Comparison of ENCODE assay signal across 22 cellular contexts in the genomic region with DNA sequence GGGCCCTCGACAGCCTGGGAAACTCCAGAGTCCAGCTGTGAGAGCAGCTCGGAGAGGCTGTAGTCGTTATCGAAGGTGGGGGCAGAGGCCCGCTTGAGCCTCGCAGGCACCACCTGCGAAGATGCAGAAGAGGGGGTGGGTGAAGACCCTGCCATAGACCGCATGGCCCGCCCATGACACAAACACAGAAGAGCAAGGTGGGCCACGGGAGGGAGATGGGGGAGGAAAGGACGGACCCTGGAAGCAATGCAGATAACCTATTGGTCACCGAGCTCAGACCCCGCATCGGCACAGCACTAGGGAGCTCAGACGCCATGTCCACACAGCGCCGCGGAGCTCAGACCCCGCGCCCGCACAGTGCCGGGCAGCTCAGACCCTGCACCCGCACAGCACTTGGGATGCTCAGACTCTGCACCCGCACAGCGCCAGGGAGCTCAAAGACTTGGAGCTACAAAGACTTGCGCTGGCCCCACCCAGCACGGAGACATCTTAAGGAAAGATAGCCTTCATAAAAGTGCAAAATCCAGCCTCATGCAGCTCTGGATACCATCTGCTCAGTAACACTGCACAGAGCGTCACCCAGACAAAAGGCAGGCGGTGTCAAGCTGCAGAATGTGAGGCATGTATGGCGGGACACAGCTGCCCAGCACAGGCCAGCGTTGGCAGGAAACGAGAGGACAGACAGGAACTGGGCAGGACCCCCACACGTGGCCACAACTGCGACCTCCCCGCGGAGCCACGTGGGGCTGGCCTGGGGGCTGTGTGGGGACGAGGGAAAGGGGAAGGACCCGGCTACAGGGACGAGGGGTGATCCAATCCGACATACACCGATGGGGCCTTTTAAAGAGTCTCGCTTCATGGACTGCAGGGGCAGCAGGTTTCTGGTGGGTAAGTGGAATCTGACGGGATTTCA. TPM values are rescaled to one million over a fixed set of nuclear protein-coding genes. Genes with fewer than 3 reads are reported as not detected.
"Had no signal": no experiment of that assay in that cellular context is flagged by ENCODE, and none has a peak within 500 bp of the region (broad histone marks: within the 10 kb centered on the region; RNA-seq: fewer than 3 reads in every experiment).

No MANE protein-coding gene starts in this region.

- ATAC-seq: activated T-cell treated with anti-CD3 and anti-CD28 coated beads, Interleukin-2, amount 50 U/mL, for 72 hours; effector memory CD8-positive, alpha-beta T cell; naive thymus-derived CD8-positive, alpha-beta T cell; sciatic nerve had no signal

- H3K4me3 ChIP-seq: cardiac muscle cell, left ventricle myocardium inferior, pancreas, tibial artery, uterus had no signal

- H3K27ac Mint-ChIP-seq: activated naive CD8-positive, alpha-beta T cell; activated T-cell treated with anti-CD3 and anti-CD28 coated beads, Interleukin-2, amount 50 U/mL, for 72 hours; effector memory CD8-positive, alpha-beta T cell; memory B cell had no signal

- H3K4me3 Mint-ChIP-seq: activated naive CD8-positive, alpha-beta T cell; activated T-cell treated with anti-CD3 and anti-CD28 coated beads, Interleukin-2, amount 50 U/mL, for 72 hours; effector memory CD8-positive, alpha-beta T cell; memory B cell; naive thymus-derived CD8-positive, alpha-beta T cell had no signal

- H3K27me3 ChIP-seq: cardiac muscle cell, pancreas, tibial artery, uterus had no signal

- H3K4me1 Mint-ChIP-seq: memory B cell; naive thymus-derived CD8-positive, alpha-beta T cell had no signal

- H3K4me1 ChIP-seq: left ventricle myocardium inferior, pancreas, tibial artery, uterus had no signal

- H3K9me3 Mint-ChIP-seq: activated T-cell treated with anti-CD3 and anti-CD28 coated beads, Interleukin-2, amount 50 U/mL, for 72 hours; effector memory CD8-positive, alpha-beta T cell; memory B cell; naive thymus-derived CD8-positive, alpha-beta T cell had no signal

- H3K9me3 ChIP-seq: left ventricle myocardium inferior, neutrophil, pancreas, tibial artery, uterus had no signal

- H3K36me3 Mint-ChIP-seq: activated naive CD8-positive, alpha-beta T cell; memory B cell had no signal

- H3K36me3 ChIP-seq: cardiac muscle cell, left ventricle myocardium inferior, uterus had no signal

- H3K27ac ChIP-seq: cardiac muscle cell, left ventricle myocardium inferior, neutrophil, pancreas, tibial artery, uterus had no signal

- DNase-seq: activated CD4-positive, CD25-positive, alpha-beta regulatory T cell treated with anti-CD3 and anti-CD28 coated beads, Interleukin-2, amount 50 U/mL, for 72 hours; activated effector memory CD4-positive, alpha-beta T cell treated with anti-CD3 and anti-CD28 coated beads, Interleukin-2, amount 50 U/mL, for 16 hours; activated T-cell treated with anti-CD3 and anti-CD28 coated beads, Interleukin-2, amount 50 U/mL, for 72 hours; amniotic stem cell; dermis blood vessel endothelial cell; effector memory CD8-positive, alpha-beta T cell; foreskin melanocyte; hypothalamus; left ventricle myocardium inferior; naive thymus-derived CD8-positive, alpha-beta T cell; stimulated activated CD8-positive, alpha-beta memory T cell treated with anti-CD3 and anti-CD28 coated beads, Interleukin-4, amount 100 ng/mL, for 48 hours; stimulated activated naive CD4-positive, alpha-beta T cell treated with Interleukin-2 at 50 U/mL for 16 hours; tibial artery; uterus had no signal

- H3K27me3 Mint-ChIP-seq: activated naive CD8-positive, alpha-beta T cell; naive thymus-derived CD8-positive, alpha-beta T cell had no signal

RNA-seq across cellular contexts. Expression of a gene that starts 22.6 kb away (rescaled TPM):
- total RNA-seq: T-helper 1 cell treated with Interleukin-12 subunit alpha and Interleukin-12 subunit beta and Interleukin-4 antibody, amounts not matched to agents 30 ng/mL and 1 ng/mL, for 36 hours had no signal
- polyA plus RNA-seq: fibroblast of lung had no signal
